ENCODE assay signal across 8 cellular contexts in genomic region chr6:166956444-166957086, GRCh38. TPM values are rescaled to one million over a fixed set of nuclear protein-coding genes. Genes with fewer than 3 reads are reported as not detected.
DNase-seq lines count a peak whose midpoint lies in the region; ATAC-seq and TF ChIP-seq lines count a peak whose summit lies in the region.

Gene RNASET2 (minus strand): TSS chr6:166956550. CDS start chr6:166956182, 368 bp downstream.

- H3K4me3 ChIP-seq in Peyer's patch, result peak within 1 kb of the TSS; percentile 71 to 98 (median 92)

- H3K27ac ChIP-seq in Peyer's patch, result peak within 1 kb of the TSS; percentile 96 to 100 (median 98)

- no peak for TF ChIP-seq CTCF in Peyer's patch (IDR thresholded peaks at IDR 0.05)

- H3K9me3 ChIP-seq in Peyer's patch, result no peaks in the 10 kb centered on the region

- ATAC-seq in GM21576 (IDR thresholded peaks at IDR 0.05; ENCODE audit: unreplicated experiment), result peak; percentile 62
- ATAC-seq in esophagus mucosa, result peak; percentile 98

- TF ChIP-seq EP300 in Ishikawa (IDR thresholded peaks at IDR 0.05; ENCODE audit: borderline replicate concordance), result no peak

- peak; percentile 87 to 89 for TF ChIP-seq POLR2A in Peyer's patch (IDR thresholded peaks at IDR 0.05)

- TF ChIP-seq RAD21 in Ishikawa (IDR thresholded peaks at IDR 0.05; ENCODE audit: low read depth), result no peak

- H3K36me3 ChIP-seq in Peyer's patch, result no peaks in the 10 kb centered on the region

- H3K27me3 ChIP-seq in Peyer's patch, result no peaks in the 10 kb centered on the region

- H3K4me1 ChIP-seq in Peyer's patch, result peaks cover 0 to 33% (median 17%) of the 10 kb centered on the region in 4 donors

- DNase-seq in DMS153 (lab: John Stamatoyannopoulos, UW) (peak; percentile 68), Peyer's patch (peak; percentile 97 to 100 (median 100)), myocyte (ENCODE audit: low read depth) (peak; percentile 93)
- DNase-seq in activated T-cell treated with anti-CD3 and anti-CD28 coated beads, Interleukin-2, amount 50 U/mL, for 48 hours, result peak; percentile 100
- DNase-seq in stimulated activated CD8-positive, alpha-beta memory T cell treated with anti-CD3 and anti-CD28 coated beads, Interleukin-7, amount 100 ng/mL, for 4 hours (ENCODE audit: low read depth in 2 of 2), result peak; percentile 94 to 96

TF ChIP-seq in Ishikawa, 13 proteins besides CTCF, POLR2A, EP300 and RAD21:
- TF ChIP-seq EGR1 (IDR thresholded peaks at IDR 0.05) (peak; percentile 70), ZBTB7A (IDR thresholded peaks at IDR 0.05; ENCODE audit: low read depth) (peak; percentile 32; the same call in 1 of the 2 replicates), TEAD4 (IDR thresholded peaks at IDR 0.05) (no peak), REST (IDR thresholded peaks at IDR 0.05; ENCODE audit: low read depth) (no peak), FOXM1 (IDR thresholded peaks at IDR 0.05; ENCODE audit: borderline replicate concordance, low read depth) (no peak), CEBPB (IDR thresholded peaks at IDR 0.05) (no peak), YY1 (IDR thresholded peaks at IDR 0.05; ENCODE audit: low read depth) (no peak), NFIC (IDR thresholded peaks at IDR 0.05) (no peak), USF1 (IDR thresholded peaks at IDR 0.05) (no peak), TAF1 (IDR thresholded peaks at IDR 0.05; ENCODE audit: low read depth) (peak; percentile 53; the same call in 1 of the 2 replicates), TCF12 (IDR thresholded peaks at IDR 0.05; ENCODE audit: low read depth) (0 out of 2 replicates have a peak, but pooled peaks have one; percentile 14), CREB1 (IDR thresholded peaks at IDR 0.05; ENCODE audit: low read depth) (no peak)
- TF ChIP-seq, protein P1, sequence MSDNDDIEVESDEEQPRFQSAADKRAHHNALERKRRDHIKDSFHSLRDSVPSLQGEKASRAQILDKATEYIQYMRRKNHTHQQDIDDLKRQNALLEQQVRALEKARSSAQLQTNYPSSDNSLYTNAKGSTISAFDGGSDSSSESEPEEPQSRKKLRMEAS (IDR thresholded peaks at IDR 0.05), result 0 out of 2 replicates have a peak, but pooled peaks have one; percentile 50
TF ChIP-seq in Ishikawa: peak in this region for 5.

RNA-seq across cellular contexts. Expression of gene RNASET2, which starts in this region (rescaled TPM):
- total RNA-seq in Peyer's patch (100 to 1,000 TPM in 1 of 4 donors, 10 to 100 TPM in 3; 65.6 to 169 (median 81.4) TPM), esophagus mucosa (23.6 TPM), myocyte (13.9 and 16.4 TPM in 2 replicates)
- 11.9 TPM for polyA plus RNA-seq in myocyte (2012)

Comparison
In these comparisons a context has a peak if more than half of its experiments do, and no peak if none do; other contexts are left out.
1. Peak in every context shown above with its lines: DNase-seq, ATAC-seq, H3K4me3 ChIP-seq and H3K27ac ChIP-seq.